8 cellular contexts compared by ENCODE assay signal in the genomic region with DNA sequence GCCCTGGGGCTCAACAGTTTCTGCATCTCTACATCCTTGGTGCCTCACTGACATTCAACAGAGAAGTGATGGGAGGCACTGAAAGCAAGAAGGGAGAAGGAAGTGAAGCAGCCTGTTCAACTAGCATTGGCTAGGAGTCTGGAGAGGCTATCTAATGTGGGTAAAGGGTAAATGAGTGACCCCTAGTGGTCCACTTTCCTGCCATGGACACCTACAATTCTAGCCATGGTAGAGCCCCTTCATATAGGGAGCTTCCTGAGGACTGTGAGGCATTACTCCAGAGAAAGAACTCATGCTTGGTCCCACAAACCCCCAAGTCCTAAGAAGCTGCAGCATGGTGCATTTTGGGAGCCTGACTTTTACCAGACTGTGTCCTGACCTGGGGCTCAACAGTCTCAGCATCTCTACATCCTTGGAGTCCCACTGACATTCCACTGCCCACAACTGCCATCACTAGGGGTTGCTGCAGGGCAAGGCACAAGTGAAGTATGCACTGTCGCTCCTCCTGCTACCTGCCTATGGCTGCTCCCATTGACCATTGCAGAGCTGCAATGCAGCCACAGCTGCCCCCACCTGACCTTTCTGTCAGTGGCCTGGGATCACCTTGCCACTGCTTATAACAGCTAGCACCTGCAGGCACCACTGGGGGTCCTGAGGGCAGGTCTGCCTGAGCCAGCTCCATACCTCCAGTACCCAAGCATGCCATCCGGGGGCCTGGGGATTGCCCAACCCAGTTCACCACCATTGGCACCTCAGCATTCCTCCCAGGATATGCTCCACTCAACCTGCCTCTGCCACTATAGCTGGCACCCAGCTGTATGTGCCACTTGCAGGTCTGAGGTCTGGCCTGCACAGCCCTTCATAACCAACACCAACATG. TPM values are rescaled to one million over a fixed set of nuclear protein-coding genes. Genes with fewer than 3 reads are reported as not detected.
DNase-seq lines count a peak whose midpoint lies in the region; ATAC-seq and TF ChIP-seq lines count a peak whose summit lies in the region.

No MANE protein-coding gene starts in this region.

- no peak overlapping the region for H3K9ac ChIP-seq in HCT116 (ENCODE audit: low read length)

- H3K27me3 ChIP-seq in HCT116 (ENCODE audit: insufficient read depth, low read length), result no peaks in the 10 kb centered on the region

- peaks cover 0 to 5% of the 10 kb centered on the region in 2 experiments; a peak in 1 of 4 replicates for H3K4me1 ChIP-seq in HCT116 (ENCODE audit: control insufficient read depth in 1 of 2, insufficient read depth in 2 of 2, low read length in 2 of 2)

- TF ChIP-seq CTCF in HCT116 (IDR thresholded peaks at IDR 0.05 in 2 of 3, conservative IDR thresholded peaks at IDR 0.05 in 1 of 3; ENCODE audit: borderline replicate concordance in 1 of 3, insufficient read depth in 1 of 3, low read depth in 2 of 3, low read length in 2 of 3), result peak in 2 of 3 experiments; percentile 35 to 45; a peak in 4 of 6 replicates
- peak; percentile 62; the same call in 1 of the 2 replicates for TF ChIP-seq CTCF in WTC11 (IDR thresholded peaks at IDR 0.05)

- POLR2A ChIA-PET in HCT116 (lab: Charles Lee) (no interaction called here), WTC11 (lab: Charles Lee) (no interaction called here)

- no peaks in the 10 kb centered on the region for H3K36me3 ChIP-seq in HCT116 (ENCODE audit: control insufficient read depth in 1 of 2, insufficient read depth in 2 of 2, low read length in 2 of 2)

- RAD21 ChIA-PET in HCT116 (lab: Charles Lee; ENCODE audit: low non-redundant PET in 1 of 2, low total read pairs in 2 of 2, uncharacterized antibody in 2 of 2, unreplicated experiment in 2 of 2), result no interaction called here

- H3K36me3 Mint-ChIP-seq in WTC11, result no peaks in the 10 kb centered on the region

- no peaks in the 10 kb centered on the region for H3K4me1 Mint-ChIP-seq in WTC11

- intact Hi-C loops in HCT116 (cut with micrococcal nuclease), result no loop called here

- H3K4me3 ChIP-seq in HCT116 (replicated peaks in 1 of 2; ENCODE audit: low read depth in 1 of 2, low read length in 2 of 2), result no peak overlapping the region

- no peaks in the 10 kb centered on the region for H4K20me1 ChIP-seq in HCT116 (ENCODE audit: insufficient read depth)

- no peak overlapping the region for H3K27ac ChIP-seq in HCT116 (ENCODE audit: low read depth, low read length)

- H3K4me2 ChIP-seq in HCT116 (ENCODE audit: low read length), result no peak overlapping the region

- H3K27me3 Mint-ChIP-seq in WTC11 (ENCODE audit: low read depth), result peaks cover 5% of the 10 kb centered on the region; the same call in 1 of the 2 replicates

- peaks cover 12% of the 10 kb centered on the region; the same call in 1 of the 2 replicates for H3K9me3 Mint-ChIP-seq in WTC11

- H3K9me2 ChIP-seq in HCT116 (ENCODE audit: insufficient read depth), result no peaks in the 10 kb centered on the region

- no peak for TF ChIP-seq POLR2A in HCT116 (IDR thresholded peaks at IDR 0.05; ENCODE audit: borderline replicate concordance, extremely low read depth, insufficient read depth, insufficient read length)

- H2AFZ ChIP-seq in HCT116 (ENCODE audit: low read depth, low read length, poor library complexity, severe bottlenecking), result no peak overlapping the region

- H3K9me3 ChIP-seq in HCT116 (ENCODE audit: control insufficient read depth in 1 of 2, insufficient read depth in 1 of 2, low read depth in 1 of 2, low read length in 2 of 2), result no peaks in the 10 kb centered on the region

- peak; percentile 32 for DNase-seq in ELR (ENCODE audit: low read depth)
- DNase-seq in HCT116 (ENCODE audit: low read depth, low spot score), result peak; percentile 4
- DNase-seq in WTC11 (ENCODE audit: low spot score), result peak; percentile 63
- DNase-seq in iPS-NIHi7 (ENCODE audit: extremely low spot score), result peak; percentile 81
- no peak for DNase-seq in GF-D8 (lab: John Stamatoyannopoulos, UW)
- DNase-seq in activated gamma-delta T cell (lab: John Stamatoyannopoulos, UW), result no peak

- H3K27ac Mint-ChIP-seq in WTC11, result no peak overlapping the region

- no peaks in the 10 kb centered on the region for H3K79me2 ChIP-seq in HCT116 (ENCODE audit: insufficient read depth, low read length)

- CTCF ChIA-PET in HCT116 (lab: Charles Lee), result interaction anchor here (0.5 kb wide), 1 partner anchor 420 kb away, joined by 8 read pairs; no protein-coding TSS in a partner anchor
- CTCF ChIA-PET in WTC11 (lab: Charles Lee), result interaction anchor here (0.6 to 1.9 kb wide), 34 partner anchors 12 to 352 kb away, joined by 3 to 19 read pairs (median 4); a partner anchor contains a TSS

- peak; percentile 48 for TF ChIP-seq RAD21 in HCT116 (IDR thresholded peaks at IDR 0.05; ENCODE audit: low read depth)

- peak; percentile 73 for ATAC-seq in HCT116
- ATAC-seq in WTC11, result peak; percentile 97
- ATAC-seq in HG03039 (IDR thresholded peaks at IDR 0.05; ENCODE audit: unreplicated experiment), result no peak
- no peak for ATAC-seq in GM18517 (IDR thresholded peaks at IDR 0.05; ENCODE audit: unreplicated experiment)

- no TSS peak for BruUV-seq in HCT116 (replicated peaks; lab: Mats Ljungman, UMichigan)

- H3K4me3 Mint-ChIP-seq in WTC11, result no peak overlapping the region

TF ChIP-seq in HCT116, 20 proteins besides CTCF, POLR2A, EP300 and RAD21 (continues in another document):
- TF ChIP-seq, protein P1, sequence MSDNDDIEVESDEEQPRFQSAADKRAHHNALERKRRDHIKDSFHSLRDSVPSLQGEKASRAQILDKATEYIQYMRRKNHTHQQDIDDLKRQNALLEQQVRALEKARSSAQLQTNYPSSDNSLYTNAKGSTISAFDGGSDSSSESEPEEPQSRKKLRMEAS (IDR thresholded peaks at IDR 0.05), result no peak
- TF ChIP-seq CBX3 (IDR thresholded peaks at IDR 0.05; ENCODE audit: low read depth), result no peak
- no peak for TF ChIP-seq CEBPB (IDR thresholded peaks at IDR 0.05; ENCODE audit: low read depth)
- no peak for TF ChIP-seq SRF (IDR thresholded peaks at IDR 0.05; ENCODE audit: low read depth)
- TF ChIP-seq ZNF274 (IDR thresholded peaks at IDR 0.05; ENCODE audit: low read depth, low read length), result no peak
- TF ChIP-seq, protein P2, sequence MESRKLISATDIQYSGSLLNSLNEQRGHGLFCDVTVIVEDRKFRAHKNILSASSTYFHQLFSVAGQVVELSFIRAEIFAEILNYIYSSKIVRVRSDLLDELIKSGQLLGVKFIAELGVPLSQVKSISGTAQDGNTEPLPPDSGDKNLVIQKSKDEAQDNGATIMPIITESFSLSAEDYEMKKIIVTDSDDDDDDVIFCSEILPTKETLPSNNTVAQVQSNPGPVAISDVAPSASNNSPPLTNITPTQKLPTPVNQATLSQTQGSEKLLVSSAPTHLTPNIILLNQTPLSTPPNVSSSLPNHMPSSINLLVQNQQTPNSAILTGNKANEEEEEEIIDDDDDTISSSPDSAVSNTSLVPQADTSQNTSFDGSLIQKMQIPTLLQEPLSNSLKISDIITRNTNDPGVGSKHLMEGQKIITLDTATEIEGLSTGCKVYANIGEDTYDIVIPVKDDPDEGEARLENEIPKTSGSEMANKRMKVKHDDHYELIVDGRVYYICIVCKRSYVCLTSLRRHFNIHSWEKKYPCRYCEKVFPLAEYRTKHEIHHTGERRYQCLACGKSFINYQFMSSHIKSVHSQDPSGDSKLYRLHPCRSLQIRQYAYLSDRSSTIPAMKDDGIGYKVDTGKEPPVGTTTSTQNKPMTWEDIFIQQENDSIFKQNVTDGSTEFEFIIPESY (IDR thresholded peaks at IDR 0.05; ENCODE audit: extremely low read depth, insufficient replicate concordance, low read length), result no peak
- no peak for TF ChIP-seq YY1 (IDR thresholded peaks at IDR 0.05; ENCODE audit: extremely low read depth, insufficient replicate concordance, low read depth, low read length)
- TF ChIP-seq ELF1 (IDR thresholded peaks at IDR 0.05; ENCODE audit: borderline replicate concordance, low read depth), result no peak
- no peak for TF ChIP-seq EZH2 (IDR thresholded peaks at IDR 0.05)
- TF ChIP-seq POLR2AphosphoS5 (IDR thresholded peaks at IDR 0.05; ENCODE audit: low read depth, low read length), result no peak
- TF ChIP-seq FOSL1 (IDR thresholded peaks at IDR 0.05; ENCODE audit: low read depth), result no peak

TF ChIP-seq in WTC11, 78 proteins besides CTCF, POLR2A, EP300 and RAD21:
- TF ChIP-seq KAT7 (CRISPR knock-in tag; IDR thresholded peaks at IDR 0.05; ENCODE audit: borderline replicate concordance), result no peak
- TF ChIP-seq, protein P3, sequence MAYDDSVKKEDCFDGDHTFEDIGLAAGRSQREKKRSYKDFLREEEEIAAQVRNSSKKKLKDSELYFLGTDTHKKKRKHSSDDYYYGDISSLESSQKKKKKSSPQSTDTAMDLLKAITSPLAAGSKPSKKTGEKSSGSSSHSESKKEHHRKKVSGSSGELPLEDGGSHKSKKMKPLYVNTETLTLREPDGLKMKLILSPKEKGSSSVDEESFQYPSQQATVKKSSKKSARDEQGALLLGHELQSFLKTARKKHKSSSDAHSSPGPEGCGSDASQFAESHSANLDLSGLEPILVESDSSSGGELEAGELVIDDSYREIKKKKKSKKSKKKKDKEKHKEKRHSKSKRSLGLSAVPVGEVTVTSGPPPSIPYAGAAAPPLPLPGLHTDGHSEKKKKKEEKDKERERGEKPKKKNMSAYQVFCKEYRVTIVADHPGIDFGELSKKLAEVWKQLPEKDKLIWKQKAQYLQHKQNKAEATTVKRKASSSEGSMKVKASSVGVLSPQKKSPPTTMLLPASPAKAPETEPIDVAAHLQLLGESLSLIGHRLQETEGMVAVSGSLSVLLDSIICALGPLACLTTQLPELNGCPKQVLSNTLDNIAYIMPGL (CRISPR knock-in tag; IDR thresholded peaks at IDR 0.05), result peak; percentile 33; the same call in 1 of the 2 replicates

RNA-seq across cellular contexts. Expression of a gene that starts 44.1 kb away (rescaled TPM):
- 41.4 TPM for total RNA-seq in HCT116 (2021; ENCODE audit: unreplicated experiment)
- polyA plus RNA-seq in HCT116 (2012), result 4.6 TPM in 2 replicates
- total RNA-seq in WTC11 (2021), result 43.9 to 47.2 TPM (median 44.4 TPM) in 3 replicates

Comparison
In these comparisons a context has a peak if more than half of its experiments do, and no peak if none do; other contexts are left out.
1. DNase-seq: peak in ELR (single experiment), HCT116 (single experiment), WTC11 (single experiment) and iPS-NIHi7 (single experiment); none in GF-D8 (single experiment) and activated gamma-delta T cell (single experiment).
2. ATAC-seq: peak in HCT116 (single experiment) and WTC11 (single experiment); none in HG03039 (single experiment) and GM18517 (single experiment).